11 cellular contexts compared by ENCODE assay signal in genomic region chr7:65448824-65449504, GRCh38.
DNase-seq lines count a peak whose midpoint lies in the region; ATAC-seq, FAIRE-seq and TF ChIP-seq lines count a peak whose summit lies in the region.
"Had no signal": no experiment of that assay in that cellular context is flagged by ENCODE, and none has a peak within 500 bp of the region (broad histone marks: within the 10 kb centered on the region; RNA-seq: fewer than 3 reads in every experiment).

No MANE protein-coding gene starts in this region.

- H2AFZ ChIP-seq in HepG2 (ENCODE audit: low read length) = no peak overlapping the region

- TF ChIP-seq CTCF in HepG2 (CRISPR knock-in tag; IDR thresholded peaks at IDR 0.05) (no peak), right lobe of liver (IDR thresholded peaks at IDR 0.05) (no peak), foreskin keratinocyte (conservative IDR thresholded peaks at IDR 0.05) (no peak), vagina (IDR thresholded peaks at IDR 0.05) (no peak), D721Med (IDR thresholded peaks at IDR 0.05; ENCODE audit: insufficient read depth, missing control alignments) (no peak)

- H3K27ac Mint-ChIP-seq in T-helper 17 cell = peak overlapping the region; percentile 68
- H3K27ac Mint-ChIP-seq: CD4-positive, alpha-beta T cell had no signal

- FAIRE-seq in HepG2 (lab: Jason Lieb, UNC) (no peak), D721Med (lab: Jason Lieb, UNC) (no peak)

- H3K4me1 ChIP-seq in HepG2 (ENCODE audit: insufficient read depth, low read length) = peaks cover 78% of the 10 kb centered on the region
- H3K4me1 ChIP-seq in right lobe of liver = no peaks in the 10 kb centered on the region
- peaks cover 7% of the 10 kb centered on the region for H3K4me1 ChIP-seq in foreskin keratinocyte
- H3K4me1 ChIP-seq in vagina = peaks cover 14% of the 10 kb centered on the region

- no peak for TF ChIP-seq RAD21 in HepG2 (CRISPR knock-in tag; IDR thresholded peaks at IDR 0.05)

- H3K4me3 ChIP-seq in HepG2 (replicated peaks in 1 of 3; ENCODE audit: insufficient read depth in 1 of 3, low read depth in 2 of 3, low read length in 3 of 3) (no peak overlapping the region), right lobe of liver (no peak overlapping the region), vagina (no peak overlapping the region)

- no peaks in the 10 kb centered on the region for H4K20me1 ChIP-seq in HepG2 (ENCODE audit: insufficient read depth, low read length)

- TF ChIP-seq EP300 in HepG2 (IDR thresholded peaks at IDR 0.05; ENCODE audit: low read depth in 2 of 2, low read length in 2 of 2) (no peak), HepG2 (CRISPR knock-in tag; IDR thresholded peaks at IDR 0.05; ENCODE audit: borderline replicate concordance) (no peak)

- DNase-seq in HepG2 (ENCODE audit: low spot score) (no peak), right lobe of liver (no peak), T-helper 17 cell (no peak), foreskin keratinocyte (peak; percentile 89 to 95), vagina (ENCODE audit: extremely low spot score in 2 of 2) (no peak), D721Med (ENCODE audit: insufficient read length, low spot score) (no peak)
- DNase-seq: activated effector memory CD4-positive, alpha-beta T cell treated with anti-CD3 and anti-CD28 coated beads, Interleukin-2, amount 50 U/mL, for 16 hours; CD4-positive, alpha-beta T cell had no signal

- TF ChIP-seq POLR2A in HepG2 (IDR thresholded peaks at IDR 0.05; ENCODE audit: insufficient read depth in 1 of 2, low read depth in 2 of 2, low read length in 2 of 2) = no peak
- TF ChIP-seq POLR2A in right lobe of liver (IDR thresholded peaks at IDR 0.05) = no peak
- no peak for TF ChIP-seq POLR2A in vagina (IDR thresholded peaks at IDR 0.05)
- TF ChIP-seq POLR2A in GM18505 (IDR thresholded peaks at IDR 0.05; ENCODE audit: borderline replicate concordance, extremely low read depth, insufficient read depth, insufficient read length) = no peak

- intact Hi-C loops in HepG2 (cut with micrococcal nuclease; ENCODE audit: unreplicated experiment) = no loop called here
- intact Hi-C loops in right lobe of liver (cut with DNase I) = no loop called here
- intact Hi-C loops in vagina (cut with DNase I) = no loop called here

- H3K4me3 Mint-ChIP-seq in T-helper 17 cell = no peak overlapping the region
- H3K4me3 Mint-ChIP-seq: CD4-positive, alpha-beta T cell had no signal

- no peaks in the 10 kb centered on the region for H3K79me2 ChIP-seq in HepG2 (ENCODE audit: insufficient read depth, low read length)

- no peak for ATAC-seq in HepG2
- ATAC-seq in right lobe of liver = no peak
- no peak for ATAC-seq in T-helper 17 cell
- peak; percentile 99 for ATAC-seq in foreskin keratinocyte
- no peak for ATAC-seq in GM21526 (IDR thresholded peaks at IDR 0.05; ENCODE audit: low FRiP score, unreplicated experiment)
- no peak for ATAC-seq in GM18505 (IDR thresholded peaks at IDR 0.05; ENCODE audit: unreplicated experiment)

- in situ Hi-C loops in HepG2 (cut with HindIII; ENCODE audit: extremely low pct_ligation_motif_present, low pct_unique_long_range_greater_than_20kb) = no loop called here

- POLR2A ChIA-PET in HepG2 (lab: Yijun Ruan, JAX) = no interaction called here

- no peaks in the 10 kb centered on the region for H3K36me3 ChIP-seq in HepG2 (replicated peaks in 1 of 2; ENCODE audit: control insufficient read depth in 1 of 2, insufficient read depth in 2 of 2, low read length in 2 of 2)
- no peaks in the 10 kb centered on the region for H3K36me3 ChIP-seq in right lobe of liver
- H3K36me3 ChIP-seq in vagina = no peaks in the 10 kb centered on the region

- no peak overlapping the region for H3K9ac ChIP-seq in HepG2 (ENCODE audit: insufficient read depth, low read depth, low read length)

- no TSS peak for BruUV-seq in HepG2 (replicated peaks; lab: Mats Ljungman, UMichigan)

- H3K9me3 ChIP-seq in HepG2 (ENCODE audit: low read length) (peaks cover 11% of the 10 kb centered on the region), right lobe of liver (no peaks in the 10 kb centered on the region), T-helper 17 cell (ENCODE audit: control insufficient read depth, low read length, poor library complexity, severe bottlenecking) (no peaks in the 10 kb centered on the region), vagina (no peaks in the 10 kb centered on the region)

- H3K27me3 ChIP-seq in HepG2 (ENCODE audit: control insufficient read depth in 1 of 2, insufficient read depth in 2 of 2, low read length in 2 of 2) = no peaks in the 10 kb centered on the region
- H3K27me3 ChIP-seq in right lobe of liver = no peaks in the 10 kb centered on the region
- H3K27me3 ChIP-seq in foreskin keratinocyte = no peaks in the 10 kb centered on the region
- no peaks in the 10 kb centered on the region for H3K27me3 ChIP-seq in vagina

- H3K27ac ChIP-seq in HepG2 (ENCODE audit: extremely low read length, insufficient read depth, low read length) (no peak overlapping the region), right lobe of liver (no peak overlapping the region), foreskin keratinocyte (peak overlapping the region; percentile 42), vagina (peak overlapping the region; percentile 46)
- H3K27ac ChIP-seq: VCaP had no signal

- H3K4me2 ChIP-seq in HepG2 (ENCODE audit: low read depth, low read length) = no peak overlapping the region

- peaks cover 5% of the 10 kb centered on the region for H3K27me3 Mint-ChIP-seq in T-helper 17 cell

- CTCF ChIA-PET in HepG2 (lab: Yijun Ruan, JAX; ENCODE audit: low intra/inter-chr PET ratio, low total read pairs) = no interaction called here

- H3K36me3 Mint-ChIP-seq in T-helper 17 cell (ENCODE audit: low read depth) = peaks cover 2% of the 10 kb centered on the region

- H3K4me1 Mint-ChIP-seq in T-helper 17 cell = peaks cover 4% of the 10 kb centered on the region

TF ChIP-seq in HepG2, 621 proteins besides CTCF, POLR2A, EP300 and RAD21:
- 0 out of 2 replicates have a peak, but pooled peaks have one; percentile 79 for TF ChIP-seq PCBP1 (IDR thresholded peaks at IDR 0.05; ENCODE audit: borderline replicate concordance, low read depth, low read length)
- TF ChIP-seq SMARCE1 (IDR thresholded peaks at IDR 0.05; ENCODE audit: borderline replicate concordance) = no peak
- peak; percentile 97 for TF ChIP-seq HNRNPK (IDR thresholded peaks at IDR 0.05; ENCODE audit: low read depth, low read length, poor library complexity, severe bottlenecking)
- TF ChIP-seq ATF7 (IDR thresholded peaks at IDR 0.05) = peak; percentile 83
- no peak for TF ChIP-seq ATF7 (CRISPR knock-in tag; IDR thresholded peaks at IDR 0.05)

Comparison
In these comparisons a context has a peak if more than half of its experiments do, and no peak if none do; other contexts are left out.
1. DNase-seq: peak in foreskin keratinocyte (2 of 2); none in HepG2 (single experiment), right lobe of liver (0 of 3), T-helper 17 cell (0 of 3), vagina (0 of 2) and D721Med (single experiment).
2. H3K27ac ChIP-seq: peak in foreskin keratinocyte (single experiment) and vagina (single experiment); none in HepG2 (single experiment) and right lobe of liver (0 of 3).